8 cellular contexts compared by ENCODE assay signal in genomic region chr21:28885853-28886177, GRCh38.
DNase-seq lines count a peak whose midpoint lies in the region; ATAC-seq, FAIRE-seq and TF ChIP-seq lines count a peak whose summit lies in the region.

No MANE protein-coding gene starts in this region.

- no peak for TF ChIP-seq POLR2A in K562 (conservative IDR thresholded peaks at IDR 0.05)

- H3K4me2 ChIP-seq in K562 (ENCODE audit: insufficient read depth, low read length) (peak overlapping the region; percentile 87; the same call in 1 of the 2 replicates), neural cell (ENCODE audit: low read length) (peak overlapping the region; percentile 38)

- CTCF ChIA-PET in K562 (lab: Yijun Ruan, JAX; ENCODE audit: low intra/inter-chr PET ratio), result interaction anchor here (0.7 kb wide), 1 partner anchor 732 kb away, joined by 3 read pairs; no protein-coding TSS in a partner anchor

- TF ChIP-seq EP300 in K562 (IDR thresholded peaks at IDR 0.05; ENCODE audit: low read length) (no peak), neural cell (conservative IDR thresholded peaks at IDR 0.05; ENCODE audit: poor library complexity, severe bottlenecking) (no peak)

- no peak for FAIRE-seq in K562 (lab: Jason Lieb, UNC)

- ATAC-seq in K562 (no peak), HG03439 (IDR thresholded peaks at IDR 0.05; ENCODE audit: unreplicated experiment) (no peak)

- peak overlapping the region; percentile 54; the same call in 1 of the 2 replicates for H3K4me3 ChIP-seq in HFF-Myc (replicated peaks; ENCODE audit: low read depth, low read length)
- H3K4me3 ChIP-seq in K562, result no peak overlapping the region
- H3K4me3 ChIP-seq in neural cell (ENCODE audit: low read length), result peak overlapping the region; percentile 70

- H3K4me1 ChIP-seq in K562 (replicated peaks in 1 of 2; ENCODE audit: control insufficient read depth in 2 of 2, insufficient read depth in 2 of 2, low read length in 2 of 2), result peaks cover 5 to 7% of the 10 kb centered on the region in 2 experiments; a peak in 3 of 5 replicates

- 65% methylated on average over 6 of the region's 6 CpGs for WGBS in K562 (ENCODE audit: insufficient coverage, low coverage, missing lambda C conversion rate)

- POLR2A ChIA-PET in K562 (lab: Yijun Ruan, JAX), result interaction anchor here (2.6 kb wide), 1 partner anchor 7 kb away, joined by 15 read pairs; no protein-coding TSS in a partner anchor

- peak overlapping the region; percentile 98 for H2AFZ ChIP-seq in K562 (ENCODE audit: low read depth, low read length)
- H2AFZ ChIP-seq in neural cell (ENCODE audit: low read depth, low read length), result peak overlapping the region; percentile 67

- H3F3A ChIP-seq in neural cell (ENCODE audit: insufficient read depth, low read length, poor library complexity, severe bottlenecking), result no peaks in the 10 kb centered on the region

- H3K9me2 ChIP-seq in neural cell (ENCODE audit: insufficient read depth, low read length), result no peaks in the 10 kb centered on the region

- H3K79me2 ChIP-seq in K562 (ENCODE audit: control insufficient read depth, insufficient read depth, low read length), result peaks cover 15% of the 10 kb centered on the region
- H3K79me2 ChIP-seq in neural cell (replicated peaks; ENCODE audit: insufficient read depth, low read length), result no peaks in the 10 kb centered on the region

- TF ChIP-seq RAD21 in K562 (CRISPR knock-in tag; conservative IDR thresholded peaks at IDR 0.05 in 1 of 2, IDR thresholded peaks at IDR 0.05 in 1 of 2), result no peak
- TF ChIP-seq RAD21 in neural cell (conservative IDR thresholded peaks at IDR 0.05), result no peak

- no TSS peak for BruUV-seq in K562 (replicated peaks; lab: Mats Ljungman, UMichigan)

- no peak for TF ChIP-seq CTCF in AG09319 (IDR thresholded peaks at IDR 0.05; ENCODE audit: low read depth, low read length)
- TF ChIP-seq CTCF in HFF-Myc (IDR thresholded peaks at IDR 0.05; ENCODE audit: low read depth, low read length, missing control alignments), result no peak
- TF ChIP-seq CTCF in K562 (IDR thresholded peaks at IDR 0.05 in 2 of 3, conservative IDR thresholded peaks at IDR 0.05 in 1 of 3; ENCODE audit: insufficient read depth in 2 of 3, low read depth in 1 of 3, low read length in 3 of 3), result no peak
- TF ChIP-seq CTCF in neural cell (IDR thresholded peaks at IDR 0.05; ENCODE audit: poor library complexity, severe bottlenecking), result no peak

- no peaks in the 10 kb centered on the region for H3K9me3 ChIP-seq in K562 (replicated peaks; ENCODE audit: control insufficient read depth, insufficient read depth, low read depth, low read length)
- H3K9me3 ChIP-seq in neural cell (ENCODE audit: low read length), result no peaks in the 10 kb centered on the region

- peak; percentile 57 for DNase-seq in AG09319 (ENCODE audit: extremely low read depth, low read depth)
- peak; percentile 30 for DNase-seq in HFF-Myc (ENCODE audit: extremely low read depth, low read depth)
- DNase-seq in K562 (ENCODE audit: extremely low read depth in 1 of 4, low spot score in 3 of 4), result peak in 2 of 4 experiments; percentile 11 to 12
- DNase-seq in COR-L47 (lab: John Stamatoyannopoulos, UW), result no peak
- no peak for DNase-seq in Kasumi-1 (lab: John Stamatoyannopoulos, UW)
- DNase-seq in NCI-H82 (lab: John Stamatoyannopoulos, UW), result no peak

- H3K27ac ChIP-seq in K562 (ENCODE audit: extremely low read depth, low read depth, low read length) (peak overlapping the region; percentile 95; the same call in 1 of the 3 replicates), neural cell (ENCODE audit: low read length) (no peak overlapping the region)

- H3K36me3 ChIP-seq in K562 (ENCODE audit: control insufficient read depth, insufficient read depth, low read length) (peaks cover 20% of the 10 kb centered on the region; the same call in 2 of the 3 replicates), neural cell (ENCODE audit: insufficient read depth, low read length) (no peaks in the 10 kb centered on the region)

- in situ Hi-C loops in K562 (cut with MboI), result no loop called here

- H3K9ac ChIP-seq in K562 (ENCODE audit: insufficient read depth in 1 of 2, low read depth in 2 of 2, low read length in 2 of 2) (peak overlapping the region in 1 of 2 experiments; percentile 85; a peak in 2 of 4 replicates), neural cell (ENCODE audit: low read length) (no peak overlapping the region)

- intact Hi-C loops in K562 (cut with micrococcal nuclease), result loop anchor here (1.0 kb wide), 1 partner anchor 187 kb away; the partner anchor contains the start of gene CCT8

- H3K27me3 ChIP-seq in K562 (ENCODE audit: control insufficient read depth in 2 of 2, insufficient read depth in 2 of 2, low read length in 2 of 2), result peaks cover 0 to 6% of the 10 kb centered on the region in 2 experiments; a peak in 2 of 5 replicates
- no peaks in the 10 kb centered on the region for H3K27me3 ChIP-seq in neural cell (ENCODE audit: insufficient read depth, low read depth, low read length)

- H3K9me1 ChIP-seq in K562 (ENCODE audit: control insufficient read depth, insufficient read depth, low read length), result no peaks in the 10 kb centered on the region

- no peaks in the 10 kb centered on the region for H4K20me1 ChIP-seq in K562 (replicated peaks; ENCODE audit: control insufficient read depth, insufficient read depth, low read length)
- H4K20me1 ChIP-seq in neural cell (ENCODE audit: insufficient read depth), result no peaks in the 10 kb centered on the region

TF ChIP-seq in K562, 482 proteins besides CTCF, POLR2A, EP300 and RAD21:
- TF ChIP-seq CEBPG (CRISPR knock-in tag; IDR thresholded peaks at IDR 0.05), result no peak
- peak in 1 of 2 experiments; percentile 45; a peak in 1 of 4 replicates for TF ChIP-seq CEBPG (tag; conservative IDR thresholded peaks at IDR 0.05 in 1 of 2, IDR thresholded peaks at IDR 0.05 in 1 of 2)
- TF ChIP-seq SIRT6 (IDR thresholded peaks at IDR 0.05; ENCODE audit: low read depth, low read length), result no peak
- no peak for TF ChIP-seq PCBP2 (IDR thresholded peaks at IDR 0.05; ENCODE audit: low read depth, low read length, poor library complexity, severe bottlenecking)
- TF ChIP-seq ZFP91 (CRISPR knock-in tag; IDR thresholded peaks at IDR 0.05), result no peak
- TF ChIP-seq ZNF239 (CRISPR knock-in tag; IDR thresholded peaks at IDR 0.05), result no peak
- TF ChIP-seq CEBPB (tag; IDR thresholded peaks at IDR 0.05), result peak; percentile 63; the same call in 1 of the 2 replicates
- no peak for TF ChIP-seq MEF2A (IDR thresholded peaks at IDR 0.05; ENCODE audit: control insufficient read depth, low read depth, low read length)

TF ChIP-seq in neural cell, 6 proteins besides CTCF, POLR2A, EP300 and RAD21:
- TF ChIP-seq MXI1 (conservative IDR thresholded peaks at IDR 0.05; ENCODE audit: poor library complexity, severe bottlenecking), result no peak
- no peak for TF ChIP-seq SMC3 (conservative IDR thresholded peaks at IDR 0.05; ENCODE audit: poor library complexity)
- no peak for TF ChIP-seq REST (IDR thresholded peaks at IDR 0.05; ENCODE audit: borderline replicate concordance)
- no peak for TF ChIP-seq POLR2AphosphoS5 (IDR thresholded peaks at IDR 0.05)
- TF ChIP-seq TAF1 (IDR thresholded peaks at IDR 0.05; ENCODE audit: low read depth), result no peak
- no peak for TF ChIP-seq EZH2 (IDR thresholded peaks at IDR 0.05; ENCODE audit: borderline replicate concordance, insufficient read depth, low read length, poor library complexity, severe bottlenecking)
TF ChIP-seq in neural cell: peak in this region for 0.

Comparison
In these comparisons a context has a peak if more than half of its experiments do, and no peak if none do; other contexts are left out.
1. DNase-seq: peak in AG09319 (single experiment) and HFF-Myc (single experiment); none in COR-L47 (single experiment), Kasumi-1 (0 of 2) and NCI-H82 (single experiment).